Comparison of ENCODE assay signal across 8 cellular contexts in the genomic region with DNA sequence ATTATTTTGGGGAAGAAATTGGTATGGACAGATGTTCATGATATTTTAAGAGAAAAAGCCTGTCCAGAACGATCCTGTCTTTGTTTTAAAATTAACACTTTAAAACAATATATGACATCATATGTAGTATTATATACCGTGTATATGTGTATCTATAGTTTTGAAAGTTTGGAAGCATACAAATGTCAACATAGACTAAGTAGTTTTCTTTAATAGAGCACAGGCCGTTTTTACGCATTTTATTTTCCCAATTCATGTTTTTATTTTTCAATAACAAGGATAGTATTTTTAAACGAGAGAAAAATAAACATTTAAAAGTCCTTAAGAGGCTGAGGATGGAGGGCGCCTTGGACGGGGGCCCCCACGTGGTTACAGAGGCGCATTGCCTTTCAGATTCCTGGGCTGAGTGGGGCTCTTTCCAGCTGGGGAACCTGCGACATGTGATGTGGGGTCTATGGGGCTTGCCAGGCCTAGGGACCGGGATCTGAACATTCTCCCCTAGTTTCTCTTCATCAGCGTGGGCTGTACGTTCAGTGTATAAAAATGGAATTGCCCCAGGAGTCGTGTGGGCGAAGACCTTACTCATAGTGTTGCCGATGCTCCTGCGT.
DNase-seq lines count a peak whose midpoint lies in the region; ATAC-seq and TF ChIP-seq lines count a peak whose summit lies in the region.

No MANE protein-coding gene starts in this region.

- H3K27ac ChIP-seq in C4-2B: peak overlapping the region; percentile 95
- H3K27ac ChIP-seq in muscle layer of duodenum (ENCODE audit: low read length): peak overlapping the region; percentile 6

- peaks cover 6 to 8% of the 10 kb centered on the region in 2 donors for H3K36me3 ChIP-seq in muscle layer of duodenum (ENCODE audit: control insufficient read depth in 1 of 2, insufficient read depth in 2 of 2, low read length in 2 of 2)

- H3K4me1 ChIP-seq in muscle layer of duodenum (ENCODE audit: control insufficient read depth in 1 of 2, insufficient read depth in 2 of 2, low read length in 2 of 2): peaks cover 6 to 21% of the 10 kb centered on the region in 2 donors

- TF ChIP-seq CTCF in C4-2B (conservative IDR thresholded peaks at IDR 0.05): peak; percentile 68

- H3K9me3 ChIP-seq in muscle layer of duodenum (ENCODE audit: control insufficient read depth in 1 of 2, low read length in 2 of 2): no peaks in the 10 kb centered on the region

- peak overlapping the region; percentile 84 to 88 for H3K4me3 ChIP-seq in muscle layer of duodenum (ENCODE audit: low read depth in 1 of 2, low read length in 2 of 2)

- DNase-seq in NOMO-1 treated with DMSO at 0.1 percent for 48 hours (lab: John Stamatoyannopoulos, UW; ENCODE audit: unreplicated experiment): peak; percentile 23
- DNase-seq in activated T-cell treated with anti-CD3 and anti-CD28 coated beads for 48 hours (ENCODE audit: low read depth): peak; percentile 57
- peak; percentile 40 for DNase-seq in fibroblast of gingiva (ENCODE audit: low read depth)
- DNase-seq in stimulated activated naive CD4-positive, alpha-beta T cell treated with Interleukin-2 at 50 U/mL for 16 hours (lab: John Stamatoyannopoulos, UW): peak; percentile 55

- ATAC-seq in GM21529 (IDR thresholded peaks at IDR 0.05; ENCODE audit: unreplicated experiment) (peak; percentile 24), GM19397 (IDR thresholded peaks at IDR 0.05; ENCODE audit: unreplicated experiment) (no peak)

- no peaks in the 10 kb centered on the region for H3K27me3 ChIP-seq in muscle layer of duodenum (ENCODE audit: low read depth, low read length)
